Comparison of ENCODE assay signal across 8 cellular contexts in the genomic region with DNA sequence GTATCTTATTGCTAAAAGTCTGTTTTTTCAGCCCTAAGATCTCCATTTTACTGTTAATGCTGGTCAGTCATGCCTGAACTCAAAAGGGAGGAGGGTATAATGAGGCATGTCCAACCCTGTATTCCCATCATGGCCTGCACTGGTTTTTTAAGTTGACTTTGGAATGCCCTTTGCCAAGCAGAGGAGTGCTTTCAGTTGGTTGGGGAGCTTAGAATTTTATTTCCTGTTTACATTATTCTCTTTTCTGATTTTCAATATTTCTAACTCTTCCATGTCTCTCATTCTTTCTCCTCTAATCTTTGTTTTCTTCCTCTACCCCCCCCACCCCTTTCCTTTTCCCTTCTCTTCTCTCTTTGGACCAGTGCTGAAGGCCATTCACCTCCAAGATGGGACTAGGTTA. TPM values are rescaled to one million over a fixed set of nuclear protein-coding genes. Genes with fewer than 3 reads are reported as not detected.
"Had no signal": no experiment of that assay in that cellular context is flagged by ENCODE, and none has a peak within 500 bp of the region (broad histone marks: within the 10 kb centered on the region; RNA-seq: fewer than 3 reads in every experiment).

No MANE protein-coding gene starts in this region.

- H3K36me3 ChIP-seq: prostate gland, sigmoid colon, uterus had no signal

- DNase-seq: cortex of kidney had no signal

- H3K27me3 ChIP-seq: sigmoid colon, uterus had no signal

- H3K9me3 ChIP-seq: prostate gland, sigmoid colon, uterus had no signal

- H3K27ac ChIP-seq: epithelial cell of prostate, prostate gland, sigmoid colon, uterus had no signal

- H3K27ac Mint-ChIP-seq: activated CD4-positive, alpha-beta memory T cell treated with anti-CD3 and anti-CD28 coated beads, Interleukin-2, amount 10 ng/mL, durations not matched to agents 7 days and 5 days; activated naive CD8-positive, alpha-beta T cell treated with anti-CD3 and anti-CD28 coated beads, Interleukin-2, amount 50 U/mL, for 24 hours; activated T-helper 1 cell treated with anti-CD3 and anti-CD28 coated beads, Interleukin-12 subunit alpha, Interleukin-12 subunit beta, Interleukin-2, Interleukin-4 antibody, amounts not matched to agents 30 ng/mL and 10 ng/mL and 1 ng/mL, durations not matched to agents 14 hours and 24 hours and 36 hours had no signal

- H3K4me1 ChIP-seq: prostate gland, uterus had no signal

- H3K9me3 Mint-ChIP-seq: activated CD4-positive, alpha-beta memory T cell treated with anti-CD3 and anti-CD28 coated beads, Interleukin-2, amount 10 ng/mL, durations not matched to agents 7 days and 5 days; activated naive CD8-positive, alpha-beta T cell treated with anti-CD3 and anti-CD28 coated beads, Interleukin-2, amount 50 U/mL, for 24 hours; activated T-helper 1 cell treated with anti-CD3 and anti-CD28 coated beads, Interleukin-12 subunit alpha, Interleukin-12 subunit beta, Interleukin-2, Interleukin-4 antibody, amounts not matched to agents 30 ng/mL and 10 ng/mL and 1 ng/mL, durations not matched to agents 14 hours and 24 hours and 36 hours had no signal

- H3K4me3 ChIP-seq: prostate gland, sigmoid colon, uterus had no signal

- H3K4me3 Mint-ChIP-seq: activated CD4-positive, alpha-beta memory T cell treated with anti-CD3 and anti-CD28 coated beads, Interleukin-2, amount 10 ng/mL, durations not matched to agents 7 days and 5 days; activated T-helper 1 cell treated with anti-CD3 and anti-CD28 coated beads, Interleukin-12 subunit alpha, Interleukin-12 subunit beta, Interleukin-2, Interleukin-4 antibody, amounts not matched to agents 30 ng/mL and 10 ng/mL and 1 ng/mL, durations not matched to agents 14 hours and 24 hours and 36 hours had no signal

- H3K27me3 Mint-ChIP-seq: activated naive CD8-positive, alpha-beta T cell treated with anti-CD3 and anti-CD28 coated beads, Interleukin-2, amount 50 U/mL, for 24 hours had no signal

RNA-seq across cellular contexts. Expression of a gene that starts 4.9 kb away (rescaled TPM):
- total RNA-seq: sigmoid colon had no signal

RNA-seq across cellular contexts. Expression of a gene that starts 52.6 kb away (rescaled TPM):
- total RNA-seq: activated CD4-positive, alpha-beta memory T cell treated with anti-CD3 and anti-CD28 coated beads, Interleukin-2, amount 10 ng/mL, durations not matched to agents 7 days and 5 days; activated T-helper 1 cell treated with anti-CD3 and anti-CD28 coated beads, Interleukin-12 subunit alpha, Interleukin-12 subunit beta, Interleukin-2, Interleukin-4 antibody, amounts not matched to agents 30 ng/mL and 10 ng/mL and 1 ng/mL, durations not matched to agents 14 hours and 24 hours and 36 hours had no signal
